In the genomic region with DNA sequence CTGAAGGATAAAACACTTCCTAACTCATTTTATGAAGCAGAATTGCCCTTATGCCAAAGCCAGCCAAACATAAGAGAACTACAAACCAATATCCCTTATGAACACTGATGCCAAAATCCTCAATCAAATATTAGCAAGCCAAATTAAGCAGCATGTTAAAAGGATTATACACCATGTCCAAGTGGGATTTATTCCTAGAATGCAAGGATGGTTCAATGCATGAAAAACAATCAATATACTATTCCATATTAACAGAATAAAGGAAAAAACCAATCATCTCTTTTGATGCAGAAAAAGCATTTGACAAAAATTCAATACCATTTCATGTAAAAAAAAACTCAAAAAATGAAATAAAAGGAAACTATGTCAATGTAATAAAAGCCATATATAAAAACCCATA, we compare ENCODE assay signal across 18 cellular contexts. TPM values are rescaled to one million over a fixed set of nuclear protein-coding genes. Genes with fewer than 3 reads are reported as not detected.
A peak's percentile ranks its signal among the peaks of the same experiment; 100 is the strongest.
DNase-seq lines count a peak whose midpoint lies in the region; ATAC-seq and TF ChIP-seq lines count a peak whose summit lies in the region.
"Had no signal": no experiment of that assay in that cellular context is flagged by ENCODE, and none has a peak within 500 bp of the region (broad histone marks: within the 10 kb centered on the region; RNA-seq: fewer than 3 reads in every experiment).

No MANE protein-coding gene starts in this region.

- POLR2A ChIA-PET in HEK293 (lab: Yijun Ruan, JAX), result no interaction called here

- CTCF ChIA-PET in HEK293 (lab: Yijun Ruan, JAX), result interaction anchor here (0.7 to 1.4 kb wide), 2 partner anchors 20 to 282 kb away, joined by 3 to 5 read pairs; no protein-coding TSS in a partner anchor

- H3K9me3 Mint-ChIP-seq in endothelial cell (ENCODE audit: unreplicated experiment), result peaks cover 79% of the 10 kb centered on the region
- peaks cover 67% of the 10 kb centered on the region for H3K9me3 Mint-ChIP-seq in activated T-cell treated with anti-CD3 and anti-CD28 coated beads, Interleukin-2, amount 50 U/mL, for 24 hours

- H3K27ac Mint-ChIP-seq in endothelial cell (ENCODE audit: unreplicated experiment), result no peak overlapping the region
- H3K27ac Mint-ChIP-seq in activated T-cell treated with anti-CD3 and anti-CD28 coated beads, Interleukin-2, amount 50 U/mL, for 24 hours, result no peak overlapping the region
- H3K27ac Mint-ChIP-seq: B cell; CD4-positive, alpha-beta T cell; CD8-positive, alpha-beta memory T cell had no signal

- ATAC-seq in Right ventricle myocardium superior (ENCODE audit: poor library complexity) (no peak), esophagus mucosa (no peak)

- DNase-seq in DMS53 (lab: John Stamatoyannopoulos, UW) (peak; percentile 11), DMS53 treated with DMSO at 0.1 percent for 48 hours (lab: John Stamatoyannopoulos, UW; ENCODE audit: unreplicated experiment) (no peak), adipocyte (ENCODE audit: low read depth) (no peak), endothelial cell (ENCODE audit: low spot score) (no peak), Right ventricle myocardium superior (no peak)
- DNase-seq in activated T-cell treated with anti-CD3 and anti-CD28 coated beads, Interleukin-2, amount 50 U/mL, for 24 hours, result no peak
- DNase-seq: CD4-positive, alpha-beta T cell; CD8-positive, alpha-beta memory T cell; DMS 273 treated with DMSO at 0.1 percent for 48 hours; DND-41; GOT3 had no signal

- TF ChIP-seq CTCF in HEK293 (tag by site-specific recombination; IDR thresholded peaks at IDR 0.05), result no peak
- TF ChIP-seq CTCF in endothelial cell (IDR thresholded peaks at IDR 0.05; ENCODE audit: unreplicated experiment), result no peak

- H3K9me3 ChIP-seq in HEK293 (ENCODE audit: control insufficient read depth, insufficient read depth, low read depth, low read length) (peaks cover 44% of the 10 kb centered on the region), adipocyte (ENCODE audit: control insufficient read depth, low read length) (peaks cover 78% of the 10 kb centered on the region)

- intact Hi-C loops in Right ventricle myocardium superior (cut with DNase I), result no loop called here

- H3K27me3 ChIP-seq in adipocyte (replicated peaks; ENCODE audit: control insufficient read depth, insufficient read depth, low read length), result no peaks in the 10 kb centered on the region
- H3K27me3 ChIP-seq: BLaER1 had no signal

- no peaks in the 10 kb centered on the region for H3K4me1 ChIP-seq in HEK293 (ENCODE audit: control insufficient read depth, insufficient read depth, low read length)
- no peaks in the 10 kb centered on the region for H3K4me1 ChIP-seq in adipocyte (ENCODE audit: control insufficient read depth, insufficient read depth, low read length)
- H3K4me1 ChIP-seq: BLaER1, HAP-1 had no signal

- H3K4me3 ChIP-seq in HEK293 (ENCODE audit: low read depth, low read length), result no peak overlapping the region
- peak overlapping the region; percentile 18 for H3K4me3 ChIP-seq in adipocyte (ENCODE audit: low read length)
- H3K4me3 ChIP-seq: HAP-1 had no signal

- H3K36me3 ChIP-seq in HEK293 (ENCODE audit: control insufficient read depth in 2 of 2, insufficient read depth in 1 of 2, low read length in 2 of 2) (peaks cover 22 to 26% of the 10 kb centered on the region in 2 experiments), adipocyte (ENCODE audit: control insufficient read depth, insufficient read depth, low read length, severe bottlenecking) (peaks cover 23% of the 10 kb centered on the region)

- peaks cover 96% of the 10 kb centered on the region for H3K36me3 Mint-ChIP-seq in endothelial cell (ENCODE audit: low read depth, unreplicated experiment)
- peaks cover 88% of the 10 kb centered on the region for H3K36me3 Mint-ChIP-seq in activated T-cell treated with anti-CD3 and anti-CD28 coated beads, Interleukin-2, amount 50 U/mL, for 24 hours (ENCODE audit: low read depth)

- H3K27ac ChIP-seq in HEK293 (ENCODE audit: extremely low read depth, low read depth, low read length), result no peak overlapping the region
- H3K27ac ChIP-seq: 22Rv1, BLaER1, C4-2B had no signal

- H3K4me3 Mint-ChIP-seq in endothelial cell (ENCODE audit: unreplicated experiment), result peak overlapping the region; percentile 70
- no peak overlapping the region for H3K4me3 Mint-ChIP-seq in activated T-cell treated with anti-CD3 and anti-CD28 coated beads, Interleukin-2, amount 50 U/mL, for 24 hours
- H3K4me3 Mint-ChIP-seq: B cell; CD4-positive, alpha-beta T cell; CD8-positive, alpha-beta memory T cell had no signal

- peaks cover 18% of the 10 kb centered on the region for H3K27me3 Mint-ChIP-seq in endothelial cell (ENCODE audit: unreplicated experiment)
- H3K27me3 Mint-ChIP-seq in activated T-cell treated with anti-CD3 and anti-CD28 coated beads, Interleukin-2, amount 50 U/mL, for 24 hours, result no peaks in the 10 kb centered on the region
- H3K27me3 Mint-ChIP-seq: B cell; CD4-positive, alpha-beta T cell; CD8-positive, alpha-beta memory T cell had no signal

- no peaks in the 10 kb centered on the region for H3K4me1 Mint-ChIP-seq in endothelial cell (ENCODE audit: unreplicated experiment)
- no peaks in the 10 kb centered on the region for H3K4me1 Mint-ChIP-seq in activated T-cell treated with anti-CD3 and anti-CD28 coated beads, Interleukin-2, amount 50 U/mL, for 24 hours (ENCODE audit: low read depth)
- H3K4me1 Mint-ChIP-seq: B cell had no signal

- no peak overlapping the region for H3K9ac ChIP-seq in adipocyte (ENCODE audit: low read length)
- H3K9ac ChIP-seq: BLaER1 had no signal

TF ChIP-seq in HEK293, 187 proteins besides CTCF, POLR2A, EP300 and RAD21 (continues in another document):
- TF ChIP-seq ZNF530 (tag by site-specific recombination; IDR thresholded peaks at IDR 0.05; ENCODE audit: low read depth) (no peak), ZNF621 (tag by site-specific recombination; IDR thresholded peaks at IDR 0.05) (no peak), FEZF1 (tag by site-specific recombination; IDR thresholded peaks at IDR 0.05) (no peak), ZNF629 (tag by site-specific recombination; IDR thresholded peaks at IDR 0.05) (no peak), YY1 (tag by site-specific recombination; IDR thresholded peaks at IDR 0.05) (no peak), SETDB1 (IDR thresholded peaks at IDR 0.05; ENCODE audit: insufficient read length, low read length) (peak; percentile 56)
- TF ChIP-seq, protein P1, sequence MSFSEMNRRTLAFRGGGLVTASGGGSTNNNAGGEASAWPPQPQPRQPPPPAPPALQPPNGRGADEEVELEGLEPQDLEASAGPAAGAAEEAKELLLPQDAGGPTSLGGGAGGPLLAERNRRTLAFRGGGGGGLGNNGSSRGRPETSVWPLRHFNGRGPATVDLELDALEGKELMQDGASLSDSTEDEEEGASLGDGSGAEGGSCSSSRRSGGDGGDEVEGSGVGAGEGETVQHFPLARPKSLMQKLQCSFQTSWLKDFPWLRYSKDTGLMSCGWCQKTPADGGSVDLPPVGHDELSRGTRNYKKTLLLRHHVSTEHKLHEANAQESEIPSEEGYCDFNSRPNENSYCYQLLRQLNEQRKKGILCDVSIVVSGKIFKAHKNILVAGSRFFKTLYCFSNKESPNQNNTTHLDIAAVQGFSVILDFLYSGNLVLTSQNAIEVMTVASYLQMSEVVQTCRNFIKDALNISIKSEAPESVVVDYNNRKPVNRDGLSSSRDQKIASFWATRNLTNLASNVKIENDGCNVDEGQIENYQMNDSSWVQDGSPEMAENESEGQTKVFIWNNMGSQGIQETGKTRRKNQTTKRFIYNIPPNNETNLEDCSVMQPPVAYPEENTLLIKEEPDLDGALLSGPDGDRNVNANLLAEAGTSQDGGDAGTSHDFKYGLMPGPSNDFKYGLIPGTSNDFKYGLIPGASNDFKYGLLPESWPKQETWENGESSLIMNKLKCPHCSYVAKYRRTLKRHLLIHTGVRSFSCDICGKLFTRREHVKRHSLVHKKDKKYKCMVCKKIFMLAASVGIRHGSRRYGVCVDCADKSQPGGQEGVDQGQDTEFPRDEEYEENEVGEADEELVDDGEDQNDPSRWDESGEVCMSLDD (tag by site-specific recombination; IDR thresholded peaks at IDR 0.05), result no peak
- TF ChIP-seq, protein P2, sequence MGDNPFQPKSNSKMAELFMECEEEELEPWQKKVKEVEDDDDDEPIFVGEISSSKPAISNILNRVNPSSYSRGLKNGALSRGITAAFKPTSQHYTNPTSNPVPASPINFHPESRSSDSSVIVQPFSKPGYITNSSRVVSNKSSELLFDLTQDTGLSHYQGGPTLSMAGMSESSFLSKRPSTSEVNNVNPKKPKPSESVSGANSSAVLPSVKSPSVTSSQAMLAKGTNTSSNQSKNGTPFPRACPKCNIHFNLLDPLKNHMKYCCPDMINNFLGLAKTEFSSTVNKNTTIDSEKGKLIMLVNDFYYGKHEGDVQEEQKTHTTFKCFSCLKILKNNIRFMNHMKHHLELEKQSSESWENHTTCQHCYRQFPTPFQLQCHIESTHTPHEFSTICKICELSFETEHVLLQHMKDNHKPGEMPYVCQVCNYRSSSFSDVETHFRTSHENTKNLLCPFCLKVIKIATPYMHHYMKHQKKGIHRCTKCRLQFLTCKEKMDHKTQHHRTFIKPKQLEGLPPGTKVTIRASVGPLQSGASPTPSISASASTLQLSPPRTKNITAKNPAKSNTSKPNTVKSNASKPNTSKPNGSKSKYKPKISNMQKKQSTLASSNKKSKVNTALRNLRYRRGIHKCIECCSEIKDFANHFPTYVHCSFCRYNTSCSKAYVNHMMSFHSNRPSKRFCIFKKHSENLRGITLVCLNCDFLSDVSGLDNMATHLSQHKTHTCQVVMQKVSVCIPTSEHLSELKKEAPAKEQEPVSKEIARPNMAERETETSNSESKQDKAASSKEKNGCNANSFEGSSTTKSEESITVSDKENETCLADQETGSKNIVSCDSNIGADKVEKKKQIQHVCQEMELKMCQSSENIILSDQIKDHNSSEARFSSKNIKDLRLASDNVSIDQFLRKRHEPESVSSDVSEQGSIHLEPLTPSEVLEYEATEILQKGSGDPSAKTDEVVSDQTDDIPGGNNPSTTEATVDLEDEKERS (tag by site-specific recombination; IDR thresholded peaks at IDR 0.05), result 0 out of 2 replicates have a peak, but pooled peaks have one; percentile 38
- TF ChIP-seq, protein P3, sequence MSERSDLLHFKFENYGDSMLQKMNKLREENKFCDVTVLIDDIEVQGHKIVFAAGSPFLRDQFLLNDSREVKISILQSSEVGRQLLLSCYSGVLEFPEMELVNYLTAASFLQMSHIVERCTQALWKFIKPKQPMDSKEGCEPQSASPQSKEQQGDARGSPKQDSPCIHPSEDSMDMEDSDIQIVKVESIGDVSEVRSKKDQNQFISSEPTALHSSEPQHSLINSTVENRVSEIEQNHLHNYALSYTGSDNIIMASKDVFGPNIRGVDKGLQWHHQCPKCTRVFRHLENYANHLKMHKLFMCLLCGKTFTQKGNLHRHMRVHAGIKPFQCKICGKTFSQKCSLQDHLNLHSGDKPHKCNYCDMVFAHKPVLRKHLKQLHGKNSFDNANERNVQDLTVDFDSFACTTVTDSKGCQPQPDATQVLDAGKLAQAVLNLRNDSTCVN (tag by site-specific recombination; optimal IDR thresholded peaks at IDR 0.05), result no peak

RNA-seq across cellular contexts. Expression of a gene that starts 10.9 kb away (rescaled TPM):
- total RNA-seq in endothelial cell (ENCODE audit: unreplicated experiment), result 68.6 TPM
- 3.3 TPM for total RNA-seq in Right ventricle myocardium superior
- 1.8 TPM for total RNA-seq in esophagus mucosa

RNA-seq across cellular contexts. Expression of a gene that starts 26.4 kb away (rescaled TPM):
- total RNA-seq in endothelial cell (ENCODE audit: unreplicated experiment) (6.9 TPM), Right ventricle myocardium superior (2.6 TPM), esophagus mucosa (1.4 TPM)

RNA-seq across cellular contexts. Expression of a gene that starts 47.0 kb away (rescaled TPM):
- total RNA-seq in endothelial cell (ENCODE audit: unreplicated experiment) (156 TPM), Right ventricle myocardium superior (25.5 TPM), esophagus mucosa (11.8 TPM)

Comparison
In these comparisons a context has a peak if more than half of its experiments do, and no peak if none do; other contexts are left out.
1. RNA of a gene that starts 10.9 kb away (total RNA-seq): 68.6 TPM in endothelial cell (single experiment); 3.3 TPM in Right ventricle myocardium superior (single experiment) and 1.8 TPM in esophagus mucosa (single experiment); every median in the first group is over 10 times any median in the second.